27 cellular contexts compared by ENCODE assay signal in the genomic region with DNA sequence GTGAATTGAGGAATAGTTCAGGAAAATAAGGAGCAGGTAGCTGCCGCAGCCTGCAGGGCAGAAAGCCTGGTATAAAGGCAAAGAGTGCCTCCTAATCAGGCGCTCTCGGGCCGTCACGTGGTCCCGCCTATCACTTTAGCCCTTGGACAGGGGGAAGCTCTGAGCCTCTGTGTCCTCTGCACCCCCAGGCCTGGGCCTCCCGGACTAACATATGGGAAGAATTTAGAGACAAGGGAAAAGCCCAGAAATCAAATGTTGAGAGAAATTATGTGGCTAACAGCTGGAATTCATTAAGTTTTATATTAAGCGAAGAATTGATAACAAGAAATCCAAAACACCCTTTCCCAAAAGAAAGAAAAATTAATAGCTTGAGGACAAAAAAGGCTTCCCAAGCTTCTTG.
DNase-seq lines count a peak whose midpoint lies in the region; ATAC-seq and TF ChIP-seq lines count a peak whose summit lies in the region.
"Had no signal": no experiment of that assay in that cellular context is flagged by ENCODE, and none has a peak within 500 bp of the region (broad histone marks: within the 10 kb centered on the region; RNA-seq: fewer than 3 reads in every experiment).

No MANE protein-coding gene starts in this region.

- WGBS in testis, 2 donors: 54 to 64% methylated on average over 8 of the region's 8 CpGs

- H3K36me3 Mint-ChIP-seq in WTC11: no peaks in the 10 kb centered on the region
- H3K36me3 Mint-ChIP-seq: activated naive CD8-positive, alpha-beta T cell; neural progenitor cell; stimulated activated memory B cell treated with anti-CD40 and anti-IgM and Interleukin-4, amounts not matched to agents 10 μg/mL and 1 μg/mL and 100 μg/mL, for 72 hours had no signal

- no peak overlapping the region for H3K4me3 ChIP-seq in testis
- H3K4me3 ChIP-seq: ascending aorta, cardiac muscle cell, esophagus squamous epithelium, neural progenitor cell, right lobe of liver, upper lobe of right lung had no signal

- H3K27me3 Mint-ChIP-seq in WTC11 (ENCODE audit: low read depth): no peaks in the 10 kb centered on the region

- no peak overlapping the region for H3K4me3 Mint-ChIP-seq in WTC11
- H3K4me3 Mint-ChIP-seq: activated naive CD8-positive, alpha-beta T cell; neural progenitor cell; stimulated activated memory B cell treated with anti-CD40 and anti-IgM and Interleukin-4, amounts not matched to agents 10 μg/mL and 1 μg/mL and 100 μg/mL, for 72 hours had no signal

- POLR2A ChIA-PET in WTC11 (lab: Charles Lee): no interaction called here

- no peak overlapping the region for H3K27ac Mint-ChIP-seq in WTC11
- H3K27ac Mint-ChIP-seq: activated naive CD8-positive, alpha-beta T cell; neural progenitor cell; stimulated activated memory B cell treated with anti-CD40 and anti-IgM and Interleukin-4, amounts not matched to agents 10 μg/mL and 1 μg/mL and 100 μg/mL, for 72 hours had no signal

- no peaks in the 10 kb centered on the region for H3K9me3 ChIP-seq in testis
- H3K9me3 ChIP-seq: ascending aorta, esophagus squamous epithelium, right lobe of liver, upper lobe of right lung had no signal

- H3K9me3 Mint-ChIP-seq in WTC11: 0 out of 2 replicates have a peak, but pooled peaks cover 5% of the 10 kb centered on the region
- H3K9me3 Mint-ChIP-seq: neural progenitor cell; stimulated activated memory B cell treated with anti-CD40 and anti-IgM and Interleukin-4, amounts not matched to agents 10 μg/mL and 1 μg/mL and 100 μg/mL, for 72 hours had no signal

- H3K27me3 ChIP-seq in testis (no peaks in the 10 kb centered on the region), foreskin keratinocyte (no peaks in the 10 kb centered on the region)
- H3K27me3 ChIP-seq: ascending aorta, cardiac muscle cell, esophagus squamous epithelium, neural progenitor cell, right lobe of liver, upper lobe of right lung had no signal

- ATAC-seq in WTC11: no peak
- ATAC-seq in foreskin keratinocyte: no peak
- ATAC-seq in GM21423 (IDR thresholded peaks at IDR 0.05; ENCODE audit: unreplicated experiment): no peak
- ATAC-seq: right lobe of liver, upper lobe of right lung had no signal

- TF ChIP-seq CTCF in WTC11 (IDR thresholded peaks at IDR 0.05) (no peak), testis (IDR thresholded peaks at IDR 0.05) (no peak), foreskin keratinocyte (conservative IDR thresholded peaks at IDR 0.05) (no peak)

- CTCF ChIA-PET in WTC11 (lab: Charles Lee): interaction anchor here (0.7 kb wide), 1 partner anchor 814 kb away, joined by 3 read pairs; no protein-coding TSS in a partner anchor

- H3K4me1 Mint-ChIP-seq in WTC11: no peaks in the 10 kb centered on the region
- H3K4me1 Mint-ChIP-seq: neural progenitor cell; stimulated activated memory B cell treated with anti-CD40 and anti-IgM and Interleukin-4, amounts not matched to agents 10 μg/mL and 1 μg/mL and 100 μg/mL, for 72 hours had no signal

- no peak overlapping the region for H3K27ac ChIP-seq in testis
- H3K27ac ChIP-seq in foreskin keratinocyte: no peak overlapping the region
- H3K27ac ChIP-seq: ascending aorta, cardiac muscle cell, esophagus squamous epithelium, neural progenitor cell, right lobe of liver, upper lobe of right lung had no signal

- TF ChIP-seq POLR2A in testis (IDR thresholded peaks at IDR 0.05): no peak

- H3K4me1 ChIP-seq in testis (peaks cover 7% of the 10 kb centered on the region), foreskin keratinocyte (no peaks in the 10 kb centered on the region)
- H3K4me1 ChIP-seq: ascending aorta, neural progenitor cell, right lobe of liver, upper lobe of right lung had no signal

- intact Hi-C loops in testis (cut with DNase I; ENCODE audit: low total_unique reads): no loop called here

- H3K36me3 ChIP-seq in testis (ENCODE audit: low read depth, missing control alignments): no peaks in the 10 kb centered on the region
- H3K36me3 ChIP-seq: ascending aorta, cardiac muscle cell, esophagus squamous epithelium, neural progenitor cell, right lobe of liver, upper lobe of right lung had no signal

- DNase-seq in GM03348 (ENCODE audit: low spot score): peak; percentile 42
- no peak for DNase-seq in WTC11 (ENCODE audit: low spot score)
- DNase-seq in fibroblast of the conjunctiva (ENCODE audit: low read depth): peak; percentile 86
- peak; percentile 23 for DNase-seq in testis
- DNase-seq in foreskin keratinocyte: no peak
- no peak for DNase-seq in SK-N-DZ (ENCODE audit: low spot score)
- DNase-seq: activated CD4-positive, alpha-beta T cell treated with anti-CD3 and anti-CD28 coated beads for 48 hours; activated CD8-positive, alpha-beta memory T cell treated with anti-CD3 and anti-CD28 coated beads for 24 hours; activated effector memory CD4-positive, alpha-beta T cell treated with Interleukin-2 at 50 U/mL for 16 hours; dermis blood vessel endothelial cell; DMS153; esophagus squamous epithelium; head of caudate nucleus; NCI-H1048; NCI-H187; NCI-H524 treated with DMSO at 0.1 percent for 48 hours; right lobe of liver; stimulated activated CD4-positive, alpha-beta T cell treated with anti-CD3 and anti-CD28 coated beads, Interleukin-12 subunit alpha, Interleukin-12 subunit beta, amount 100 ng/mL, for 4 hours; stimulated activated CD4-positive, alpha-beta T cell treated with anti-CD3 and anti-CD28 coated beads, Interleukin-4, amount 100 ng/mL, for 4 hours; substantia nigra; upper lobe of right lung had no signal

TF ChIP-seq in WTC11, 78 proteins besides CTCF, POLR2A, EP300 and RAD21:
- TF ChIP-seq, protein P1, sequence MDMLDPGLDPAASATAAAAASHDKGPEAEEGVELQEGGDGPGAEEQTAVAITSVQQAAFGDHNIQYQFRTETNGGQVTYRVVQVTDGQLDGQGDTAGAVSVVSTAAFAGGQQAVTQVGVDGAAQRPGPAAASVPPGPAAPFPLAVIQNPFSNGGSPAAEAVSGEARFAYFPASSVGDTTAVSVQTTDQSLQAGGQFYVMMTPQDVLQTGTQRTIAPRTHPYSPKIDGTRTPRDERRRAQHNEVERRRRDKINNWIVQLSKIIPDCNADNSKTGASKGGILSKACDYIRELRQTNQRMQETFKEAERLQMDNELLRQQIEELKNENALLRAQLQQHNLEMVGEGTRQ (CRISPR knock-in tag; IDR thresholded peaks at IDR 0.05): 0 out of 2 replicates have a peak, but pooled peaks have one; percentile 28
- no peak for TF ChIP-seq ZBTB21 (CRISPR knock-in tag; IDR thresholded peaks at IDR 0.05; ENCODE audit: borderline replicate concordance)
TF ChIP-seq in WTC11: peak in this region for 1.

Comparison
In these comparisons a context has a peak if more than half of its experiments do, and no peak if none do; other contexts are left out.
1. DNase-seq: peak in GM03348 (single experiment), fibroblast of the conjunctiva (single experiment) and testis (single experiment); none in WTC11 (single experiment), foreskin keratinocyte (0 of 2) and SK-N-DZ (single experiment).